ENCODE assay signal across 24 cellular contexts in the genomic region with DNA sequence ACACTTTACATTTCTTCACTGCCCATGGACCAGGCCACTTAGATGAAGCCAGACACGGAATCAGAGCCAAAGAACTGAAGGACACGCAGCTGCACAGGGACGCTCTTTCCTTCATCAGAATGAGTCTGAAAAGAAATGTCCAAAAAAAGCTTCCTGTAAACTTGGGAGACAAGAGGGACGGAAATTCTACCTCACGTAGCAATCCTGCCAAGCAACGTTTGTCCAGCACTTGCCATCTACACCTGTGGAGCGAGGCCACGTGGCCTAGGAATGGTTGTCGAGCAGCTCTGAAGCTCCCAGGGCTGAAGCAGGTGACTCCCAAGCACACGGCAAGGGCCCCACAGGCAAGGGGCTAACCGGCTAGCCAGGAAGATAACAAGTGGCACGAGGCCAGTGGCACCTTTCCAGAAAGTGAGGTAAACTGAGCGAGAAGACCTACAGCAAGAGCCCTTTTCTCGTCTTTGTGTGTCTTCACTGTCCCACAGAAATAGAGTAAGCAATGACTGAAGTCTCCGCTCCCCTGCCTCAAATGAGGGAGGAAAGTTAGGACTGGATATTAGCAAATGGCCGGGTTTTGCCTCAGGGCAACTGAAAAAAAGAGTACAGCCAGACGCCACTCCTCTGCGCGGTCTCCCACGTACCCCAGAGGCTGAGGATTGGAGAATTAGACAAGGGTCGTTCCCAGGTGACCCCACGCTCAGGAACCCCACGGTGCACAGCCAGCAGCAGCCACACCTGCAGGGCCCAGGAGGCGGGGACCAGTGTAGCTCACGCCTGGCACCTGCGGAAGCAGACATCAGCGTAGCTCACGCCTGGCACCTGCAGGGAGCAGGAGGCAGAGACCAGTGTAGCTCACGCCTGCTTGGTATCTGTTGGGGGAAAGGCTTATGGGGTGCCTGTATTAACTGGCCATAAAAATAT.
"Had no signal": no experiment of that assay in that cellular context is flagged by ENCODE, and none has a peak within 500 bp of the region (broad histone marks: within the 10 kb centered on the region; RNA-seq: fewer than 3 reads in every experiment).

No MANE protein-coding gene starts in this region.

- H3K4me1 Mint-ChIP-seq: activated CD4-positive, alpha-beta T cell treated with anti-CD3 and anti-CD28 coated beads for 36 hours; activated CD8-positive, alpha-beta memory T cell treated with anti-CD3 and anti-CD28 coated beads, Interleukin-2, amount 10 ng/mL, durations not matched to agents 7 days and 5 days; activated naive CD8-positive, alpha-beta T cell treated with anti-CD3 and anti-CD28 coated beads for 36 hours had no signal

- H3K27ac Mint-ChIP-seq: activated CD4-positive, alpha-beta T cell treated with anti-CD3 and anti-CD28 coated beads for 36 hours; activated CD8-positive, alpha-beta memory T cell treated with anti-CD3 and anti-CD28 coated beads, Interleukin-2, amount 10 ng/mL, durations not matched to agents 7 days and 5 days; activated CD8-positive, alpha-beta T cell treated with anti-CD3 and anti-CD28 coated beads, Interleukin-2, amount 10 ng/mL, durations not matched to agents 7 days and 5 days; activated naive CD4-positive, alpha-beta T cell treated with anti-CD3 and anti-CD28 coated beads for 36 hours; activated naive CD8-positive, alpha-beta T cell treated with anti-CD3 and anti-CD28 coated beads for 36 hours; natural killer cell; progenitor cell of endocrine pancreas; stimulated activated effector memory CD8-positive, alpha-beta T cell treated with anti-CD3 and anti-CD28 coated beads, Interleukin-12 subunit alpha, Interleukin-12 subunit beta, amount 100 ng/mL, for 72 hours; stimulated activated naive CD8-positive, alpha-beta T cell treated with anti-CD3 and anti-CD28 coated beads, Interleukin-15, Interleukin-2, amounts not matched to agents 100 ng/mL and 50 ng/mL, for 24 hours; type B pancreatic cell had no signal

- H3K27ac ChIP-seq: brain microvascular endothelial cell, left lung, ovary, right lobe of liver, skin epidermis, uterus had no signal

- ATAC-seq: activated CD4-positive, alpha-beta T cell treated with anti-CD3 and anti-CD28 coated beads for 36 hours; activated CD8-positive, alpha-beta memory T cell treated with anti-CD3 and anti-CD28 coated beads, Interleukin-2, amount 10 ng/mL, durations not matched to agents 7 days and 5 days; activated CD8-positive, alpha-beta T cell treated with anti-CD3 and anti-CD28 coated beads, Interleukin-2, amount 10 ng/mL, durations not matched to agents 7 days and 5 days; left lung; natural killer cell; right lobe of liver; stimulated activated effector memory CD8-positive, alpha-beta T cell treated with anti-CD3 and anti-CD28 coated beads, Interleukin-12 subunit alpha, Interleukin-12 subunit beta, amount 100 ng/mL, for 72 hours had no signal

- H3K4me1 ChIP-seq: left lung, right lobe of liver, uterus had no signal

- H3K36me3 ChIP-seq: ovary, uterus had no signal

- H3K4me3 ChIP-seq: left lung, ovary, right lobe of liver, skin epidermis, uterus had no signal

- H3K27me3 ChIP-seq: brain microvascular endothelial cell, left lung, ovary, right lobe of liver, uterus had no signal

- H3K4me3 Mint-ChIP-seq: activated CD4-positive, alpha-beta T cell treated with anti-CD3 and anti-CD28 coated beads for 36 hours; activated CD8-positive, alpha-beta memory T cell treated with anti-CD3 and anti-CD28 coated beads, Interleukin-2, amount 10 ng/mL, durations not matched to agents 7 days and 5 days; activated CD8-positive, alpha-beta T cell treated with anti-CD3 and anti-CD28 coated beads, Interleukin-2, amount 10 ng/mL, durations not matched to agents 7 days and 5 days; activated naive CD4-positive, alpha-beta T cell treated with anti-CD3 and anti-CD28 coated beads for 36 hours; activated naive CD8-positive, alpha-beta T cell treated with anti-CD3 and anti-CD28 coated beads for 36 hours; natural killer cell; stimulated activated effector memory CD8-positive, alpha-beta T cell treated with anti-CD3 and anti-CD28 coated beads, Interleukin-12 subunit alpha, Interleukin-12 subunit beta, amount 100 ng/mL, for 72 hours; stimulated activated naive CD8-positive, alpha-beta T cell treated with anti-CD3 and anti-CD28 coated beads, Interleukin-15, Interleukin-2, amounts not matched to agents 100 ng/mL and 50 ng/mL, for 24 hours; type B pancreatic cell had no signal

- DNase-seq: activated CD4-positive, alpha-beta T cell treated with anti-CD3 and anti-CD28 coated beads for 36 hours; activated CD4-positive, CD25-positive, alpha-beta regulatory T cell; activated CD8-positive, alpha-beta memory T cell treated with anti-CD3 and anti-CD28 coated beads, Interleukin-2, amount 10 ng/mL, durations not matched to agents 7 days and 5 days; activated CD8-positive, alpha-beta T cell treated with anti-CD3 and anti-CD28 coated beads, Interleukin-2, amount 10 ng/mL, durations not matched to agents 7 days and 5 days; activated naive CD4-positive, alpha-beta T cell treated with anti-CD3 and anti-CD28 coated beads for 36 hours; activated naive CD8-positive, alpha-beta T cell treated with anti-CD3 and anti-CD28 coated beads for 36 hours; activated T-cell treated with anti-CD3 and anti-CD28 coated beads, Interleukin-2, amount 50 U/mL, for 48 hours; amniotic stem cell; brain microvascular endothelial cell; caudate nucleus; effector CD4-positive, alpha-beta T cell; left lung; midbrain; natural killer cell; ovary; right lobe of liver; stimulated activated CD4-positive, alpha-beta T cell treated with anti-CD3 and anti-CD28 coated beads, Interleukin-4, amount 100 ng/mL, for 24 hours; substantia nigra; uterus had no signal

- H3K27me3 Mint-ChIP-seq: activated CD4-positive, alpha-beta T cell treated with anti-CD3 and anti-CD28 coated beads for 36 hours; activated CD8-positive, alpha-beta memory T cell treated with anti-CD3 and anti-CD28 coated beads, Interleukin-2, amount 10 ng/mL, durations not matched to agents 7 days and 5 days; activated naive CD8-positive, alpha-beta T cell treated with anti-CD3 and anti-CD28 coated beads for 36 hours; progenitor cell of endocrine pancreas; stimulated activated naive CD8-positive, alpha-beta T cell treated with anti-CD3 and anti-CD28 coated beads, Interleukin-15, Interleukin-2, amounts not matched to agents 100 ng/mL and 50 ng/mL, for 24 hours; type B pancreatic cell had no signal
